23 cellular contexts compared by ENCODE assay signal in genomic region chr6:53408826-53409225, GRCh38.
"Had no signal": no experiment of that assay in that cellular context is flagged by ENCODE, and none has a peak within 500 bp of the region (broad histone marks: within the 10 kb centered on the region; RNA-seq: fewer than 3 reads in every experiment).

No MANE protein-coding gene starts in this region.

- H3K4me3 ChIP-seq: MG63, SJSA1, SK-N-MC had no signal

- FAIRE-seq: RCC 7860 had no signal

- H3K27me3 ChIP-seq: MG63, SJSA1 had no signal

- H3K9me3 ChIP-seq: MG63, SJSA1 had no signal

- DNase-seq: KBM-7, MG63, NCI-H1092, NCI-H1105 treated with DMSO at 0.1 percent for 48 hours, NCI-H1417 treated with DMSO at 0.1 percent for 48 hours, NCI-H146, NCI-H1694 treated with DMSO at 0.1 percent for 48 hours, NCI-H1930, NCI-H2081, NCI-H2107, NCI-H226, NCI-H446, NCI-H524 treated with DMSO at 0.1 percent for 48 hours, NCI-H69, NCI-H774, Right ventricle myocardium superior, RPMI8226, SIG-M5, SW 1271, T-cell had no signal

- H3K36me3 ChIP-seq: MG63, SJSA1 had no signal

- H3K4me1 ChIP-seq: SJSA1 had no signal
